In genomic region chr16:4936991-4937781, GRCh38 we compare ENCODE assay signal across 8 cellular contexts. TPM values are rescaled to one million over a fixed set of nuclear protein-coding genes. Genes with fewer than 3 reads are reported as not detected.
DNase-seq lines count a peak whose midpoint lies in the region; ATAC-seq and TF ChIP-seq lines count a peak whose summit lies in the region.

Gene PPL (minus strand): TSS chr16:4937148. CDS start chr16:4937045, 103 bp downstream.

- peak in 1 of 7 experiments; percentile 1 for TF ChIP-seq CTCF in body of pancreas (IDR thresholded peaks at IDR 0.05)

- peak; percentile 60 to 78 (median 71) for TF ChIP-seq POLR2A in body of pancreas (IDR thresholded peaks at IDR 0.05)

- 3% methylated on average over 73 of the region's 76 CpGs; no CpG with 5 or more reads in 1 of the 2 donors for WGBS in body of pancreas, 2 donors

- H3K9me3 ChIP-seq in body of pancreas, result no peaks in the 10 kb centered on the region

- ATAC-seq in body of pancreas (peak; percentile 92), HG03280 (IDR thresholded peaks at IDR 0.05; ENCODE audit: unreplicated experiment) (no peak), GM18498 (IDR thresholded peaks at IDR 0.05; ENCODE audit: unreplicated experiment) (no peak), HG03045 (IDR thresholded peaks at IDR 0.05; ENCODE audit: unreplicated experiment) (no peak)

- peak; percentile 32 for DNase-seq in GM03348 (ENCODE audit: low spot score)
- DNase-seq in NCI-H1436 (lab: John Stamatoyannopoulos, UW), result peak; percentile 66
- DNase-seq in body of pancreas, result peak; percentile 96 to 98 (median 96)
- peak; percentile 95 for DNase-seq in islet precursor cell
- peak; percentile 39 for DNase-seq in stimulated activated CD8-positive, alpha-beta memory T cell treated with anti-CD3 and anti-CD28 coated beads, Interleukin-4, amount 100 ng/mL, for 48 hours

- H3K36me3 ChIP-seq in body of pancreas (replicated peaks in 1 of 2; ENCODE audit: insufficient read depth in 1 of 2, low read depth in 2 of 2), result no peaks in the 10 kb centered on the region

- intact Hi-C loops in body of pancreas (cut with DNase I), result loop anchor here (10.0 kb wide), 1 partner anchor 82 kb away; no protein-coding TSS in a partner anchor

- H3K4me3 ChIP-seq in body of pancreas, result peak within 1 kb of the TSS; percentile 46 to 77

- peaks cover 42% of the 10 kb centered on the region for H3K4me1 ChIP-seq in body of pancreas

- H3K27me3 ChIP-seq in body of pancreas, result no peaks in the 10 kb centered on the region

- H3K27ac ChIP-seq in body of pancreas, result peak within 1 kb of the TSS; percentile 70 to 89 (median 81)

RNA-seq across cellular contexts. Expression of gene PPL, which starts in this region (rescaled TPM):
- total RNA-seq in body of pancreas, result 10 to 100 TPM; 20.2 to 26.0 TPM

Comparison
In these comparisons a context has a peak if more than half of its experiments do, and no peak if none do; other contexts are left out.
1. DNase-seq: peak in every context shown above with its lines; median percentile 96 in body of pancreas; 95 in islet precursor cell; 66 in NCI-H1436; 39 in stimulated activated CD8-positive, alpha-beta memory T cell treated with anti-CD3 and anti-CD28 coated beads, Interleukin-4, amount 100 ng/mL, for 48 hours; 32 in GM03348.